2 cellular contexts compared by ENCODE assay signal in the genomic region with DNA sequence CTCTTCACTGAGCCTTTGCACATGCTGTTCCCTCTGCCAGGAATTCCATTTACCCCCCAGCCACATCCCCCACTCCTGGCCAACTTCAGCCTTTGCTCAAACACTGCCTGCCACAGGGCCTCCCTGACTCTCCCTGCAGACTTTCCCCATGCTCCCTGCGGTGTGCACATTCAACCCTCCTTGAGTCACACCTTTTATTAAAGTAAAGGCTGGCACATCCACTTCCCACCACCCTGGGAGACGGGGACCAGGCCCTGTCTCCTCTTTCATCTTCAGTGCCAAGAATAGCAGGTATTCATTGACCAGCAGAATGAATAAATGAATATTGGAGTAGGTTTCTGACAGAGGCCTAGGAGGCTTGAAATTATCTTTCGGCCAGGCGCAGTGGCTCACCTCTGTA.
TF ChIP-seq lines count a peak whose summit lies in the region.

No MANE protein-coding gene starts in this region.

TF ChIP-seq in SK-N-SH, 30 proteins besides CTCF, POLR2A, EP300 and RAD21 (continued from another document):
- TF ChIP-seq, protein P1, sequence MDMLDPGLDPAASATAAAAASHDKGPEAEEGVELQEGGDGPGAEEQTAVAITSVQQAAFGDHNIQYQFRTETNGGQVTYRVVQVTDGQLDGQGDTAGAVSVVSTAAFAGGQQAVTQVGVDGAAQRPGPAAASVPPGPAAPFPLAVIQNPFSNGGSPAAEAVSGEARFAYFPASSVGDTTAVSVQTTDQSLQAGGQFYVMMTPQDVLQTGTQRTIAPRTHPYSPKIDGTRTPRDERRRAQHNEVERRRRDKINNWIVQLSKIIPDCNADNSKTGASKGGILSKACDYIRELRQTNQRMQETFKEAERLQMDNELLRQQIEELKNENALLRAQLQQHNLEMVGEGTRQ (IDR thresholded peaks at IDR 0.05; ENCODE audit: borderline replicate concordance, low read depth, low read length): no peak
- TF ChIP-seq NRF1 (IDR thresholded peaks at IDR 0.05; ENCODE audit: low read depth, low read length) (no peak), MXI1 (IDR thresholded peaks at IDR 0.05; ENCODE audit: low read depth, low read length) (no peak), TEAD4 (IDR thresholded peaks at IDR 0.05; ENCODE audit: borderline replicate concordance, insufficient read depth) (no peak), ELF1 (IDR thresholded peaks at IDR 0.05) (no peak), TAF1 (IDR thresholded peaks at IDR 0.05; ENCODE audit: borderline replicate concordance, low read depth, low read length) (no peak), FOXJ3 (CRISPR knock-in tag; IDR thresholded peaks at IDR 0.05) (no peak), TCF12 (IDR thresholded peaks at IDR 0.05) (peak; percentile 24; the same call in 1 of the 2 replicates)

TF ChIP-seq in SK-N-SH treated with all-trans-retinoic acid at 6 μM for 48 hours, 23 proteins besides CTCF, POLR2A, EP300 and RAD21 (continued from another document):
- TF ChIP-seq, protein P2, sequence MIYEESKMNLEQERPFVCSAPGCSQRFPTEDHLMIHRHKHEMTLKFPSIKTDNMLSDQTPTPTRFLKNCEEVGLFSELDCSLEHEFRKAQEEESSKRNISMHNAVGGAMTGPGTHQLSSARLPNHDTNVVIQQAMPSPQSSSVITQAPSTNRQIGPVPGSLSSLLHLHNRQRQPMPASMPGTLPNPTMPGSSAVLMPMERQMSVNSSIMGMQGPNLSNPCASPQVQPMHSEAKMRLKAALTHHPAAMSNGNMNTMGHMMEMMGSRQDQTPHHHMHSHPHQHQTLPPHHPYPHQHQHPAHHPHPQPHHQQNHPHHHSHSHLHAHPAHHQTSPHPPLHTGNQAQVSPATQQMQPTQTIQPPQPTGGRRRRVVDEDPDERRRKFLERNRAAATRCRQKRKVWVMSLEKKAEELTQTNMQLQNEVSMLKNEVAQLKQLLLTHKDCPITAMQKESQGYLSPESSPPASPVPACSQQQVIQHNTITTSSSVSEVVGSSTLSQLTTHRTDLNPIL (CRISPR knock-in tag; IDR thresholded peaks at IDR 0.05; ENCODE audit: low read depth): no peak
- TF ChIP-seq CSDC2 (CRISPR knock-in tag; IDR thresholded peaks at IDR 0.05) (no peak), BACH2 (CRISPR knock-in tag; IDR thresholded peaks at IDR 0.05; ENCODE audit: borderline replicate concordance) (no peak), ISL1 (CRISPR knock-in tag; IDR thresholded peaks at IDR 0.05) (no peak), SNAI2 (CRISPR knock-in tag; IDR thresholded peaks at IDR 0.05) (no peak), TOX (CRISPR knock-in tag; IDR thresholded peaks at IDR 0.05; ENCODE audit: borderline replicate concordance) (no peak), ZFP30 (CRISPR knock-in tag; IDR thresholded peaks at IDR 0.05) (no peak)
- TF ChIP-seq, protein P3, sequence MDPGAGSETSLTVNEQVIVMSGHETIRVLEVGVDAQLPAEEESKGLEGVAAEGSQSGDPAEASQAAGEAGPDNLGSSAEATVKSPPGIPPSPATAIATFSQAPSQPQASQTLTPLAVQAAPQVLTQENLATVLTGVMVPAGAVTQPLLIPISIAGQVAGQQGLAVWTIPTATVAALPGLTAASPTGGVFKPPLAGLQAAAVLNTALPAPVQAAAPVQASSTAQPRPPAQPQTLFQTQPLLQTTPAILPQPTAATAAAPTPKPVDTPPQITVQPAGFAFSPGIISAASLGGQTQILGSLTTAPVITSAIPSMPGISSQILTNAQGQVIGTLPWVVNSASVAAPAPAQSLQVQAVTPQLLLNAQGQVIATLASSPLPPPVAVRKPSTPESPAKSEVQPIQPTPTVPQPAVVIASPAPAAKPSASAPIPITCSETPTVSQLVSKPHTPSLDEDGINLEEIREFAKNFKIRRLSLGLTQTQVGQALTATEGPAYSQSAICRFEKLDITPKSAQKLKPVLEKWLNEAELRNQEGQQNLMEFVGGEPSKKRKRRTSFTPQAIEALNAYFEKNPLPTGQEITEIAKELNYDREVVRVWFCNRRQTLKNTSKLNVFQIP (CRISPR knock-in tag; IDR thresholded peaks at IDR 0.05; ENCODE audit: borderline replicate concordance, low read depth): no peak
- TF ChIP-seq, protein P4, sequence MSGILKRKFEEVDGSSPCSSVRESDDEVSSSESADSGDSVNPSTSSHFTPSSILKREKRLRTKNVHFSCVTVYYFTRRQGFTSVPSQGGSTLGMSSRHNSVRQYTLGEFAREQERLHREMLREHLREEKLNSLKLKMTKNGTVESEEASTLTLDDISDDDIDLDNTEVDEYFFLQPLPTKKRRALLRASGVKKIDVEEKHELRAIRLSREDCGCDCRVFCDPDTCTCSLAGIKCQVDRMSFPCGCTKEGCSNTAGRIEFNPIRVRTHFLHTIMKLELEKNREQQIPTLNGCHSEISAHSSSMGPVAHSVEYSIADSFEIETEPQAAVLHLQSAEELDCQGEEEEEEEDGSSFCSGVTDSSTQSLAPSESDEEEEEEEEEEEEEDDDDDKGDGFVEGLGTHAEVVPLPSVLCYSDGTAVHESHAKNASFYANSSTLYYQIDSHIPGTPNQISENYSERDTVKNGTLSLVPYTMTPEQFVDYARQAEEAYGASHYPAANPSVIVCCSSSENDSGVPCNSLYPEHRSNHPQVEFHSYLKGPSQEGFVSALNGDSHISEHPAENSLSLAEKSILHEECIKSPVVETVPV (CRISPR knock-in tag; IDR thresholded peaks at IDR 0.05): no peak
